In the genomic region with DNA sequence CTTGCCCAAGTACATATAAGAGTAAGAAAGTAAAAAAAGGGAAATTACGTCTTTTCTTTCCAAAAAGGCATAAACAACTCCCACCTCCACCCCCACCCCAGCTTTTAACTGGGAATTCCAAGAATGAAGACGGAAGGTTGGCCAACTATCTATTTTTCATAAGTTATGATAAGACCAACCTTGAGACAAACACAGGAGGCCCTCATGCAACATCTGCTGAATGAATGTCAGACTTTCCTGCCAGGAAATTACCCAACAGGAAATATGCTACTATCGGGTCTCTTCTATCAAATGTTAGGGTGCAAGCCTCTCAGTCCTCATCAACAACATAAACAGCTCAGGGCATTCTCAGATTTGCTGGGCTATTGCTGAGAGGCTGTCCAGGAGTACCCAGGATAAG, we compare ENCODE assay signal across 12 cellular contexts. TPM values are rescaled to one million over a fixed set of nuclear protein-coding genes. Genes with fewer than 3 reads are reported as not detected.
DNase-seq lines count a peak whose midpoint lies in the region; ATAC-seq and TF ChIP-seq lines count a peak whose summit lies in the region.
"Had no signal": no experiment of that assay in that cellular context is flagged by ENCODE, and none has a peak within 500 bp of the region (broad histone marks: within the 10 kb centered on the region; RNA-seq: fewer than 3 reads in every experiment).

No MANE protein-coding gene starts in this region.

- peaks cover 27% of the 10 kb centered on the region for H3K36me3 ChIP-seq in CD8-positive, alpha-beta memory T cell (ENCODE audit: insufficient read depth, low read length)
- peaks cover 10% of the 10 kb centered on the region for H3K36me3 ChIP-seq in neural cell (ENCODE audit: insufficient read depth, low read length)
- H3K36me3 ChIP-seq: SJCRH30 had no signal

- no peak for DNase-seq in CD8-positive, alpha-beta memory T cell
- DNase-seq in NB4 (ENCODE audit: low read depth) (peak; percentile 27), coronary artery (ENCODE audit: low spot score) (no peak), ecto neural progenitor cell (ENCODE audit: low spot score) (no peak)
- DNase-seq: DMS79, esophagus squamous epithelium, NCI-H1105, NCI-H69, SJCRH30 had no signal

- no peak overlapping the region for H3K4me3 ChIP-seq in CD8-positive, alpha-beta memory T cell (ENCODE audit: low read length)
- H3K4me3 ChIP-seq in NB4 (ENCODE audit: low read depth, low read length) (no peak overlapping the region), coronary artery (peak overlapping the region; percentile 95), neural cell (ENCODE audit: low read length) (peak overlapping the region; percentile 81)
- H3K4me3 ChIP-seq: SJCRH30 had no signal

- TF ChIP-seq EP300 in neural cell (conservative IDR thresholded peaks at IDR 0.05; ENCODE audit: poor library complexity, severe bottlenecking): no peak

- no peaks in the 10 kb centered on the region for H3K9me3 Mint-ChIP-seq in CD8-positive, alpha-beta memory T cell

- H3K4me1 Mint-ChIP-seq in CD8-positive, alpha-beta memory T cell: peaks cover 14 to 26% (median 15%) of the 10 kb centered on the region in 3 donors

- H2AFZ ChIP-seq in neural cell (ENCODE audit: low read depth, low read length): no peak overlapping the region

- no peak overlapping the region for H3K9ac ChIP-seq in neural cell (ENCODE audit: low read length)

- peaks cover 4% of the 10 kb centered on the region for H3F3A ChIP-seq in neural cell (ENCODE audit: insufficient read depth, low read length, poor library complexity, severe bottlenecking)

- no peaks in the 10 kb centered on the region for H3K9me2 ChIP-seq in neural cell (ENCODE audit: insufficient read depth, low read length)

- TF ChIP-seq CTCF in NB4 (IDR thresholded peaks at IDR 0.05; ENCODE audit: low read depth, low read length) (no peak), coronary artery (IDR thresholded peaks at IDR 0.05) (no peak), neural cell (IDR thresholded peaks at IDR 0.05; ENCODE audit: poor library complexity, severe bottlenecking) (no peak)

- H3K4me1 ChIP-seq in CD8-positive, alpha-beta memory T cell (ENCODE audit: insufficient read depth, low read length): peaks cover 40% of the 10 kb centered on the region

- H3K36me3 Mint-ChIP-seq in CD8-positive, alpha-beta memory T cell: peaks cover 0 to 25% (median 1%) of the 10 kb centered on the region in 3 donors

- peaks cover 0 to 2% of the 10 kb centered on the region in 2 donors for H3K27me3 Mint-ChIP-seq in CD8-positive, alpha-beta memory T cell

- POLR2A ChIA-PET in CD8-positive, alpha-beta memory T cell (lab: Charles Lee): interaction anchor here (0.7 to 1.5 kb wide), 3 partner anchors 20 to 642 kb away, joined by 3 to 4 read pairs (median 4); a partner anchor contains a TSS

- TF ChIP-seq POLR2A in NB4 (IDR thresholded peaks at IDR 0.05; ENCODE audit: extremely low read depth, insufficient read length): no peak

- H3K79me2 ChIP-seq in neural cell (replicated peaks; ENCODE audit: insufficient read depth, low read length): peaks cover 53% of the 10 kb centered on the region

- TF ChIP-seq RAD21 in neural cell (conservative IDR thresholded peaks at IDR 0.05): no peak

- H3K27ac Mint-ChIP-seq in CD8-positive, alpha-beta memory T cell: peak overlapping the region in 4 of 8 donors; percentile 35 to 72 (median 56)

- H3K9me3 ChIP-seq in CD8-positive, alpha-beta memory T cell (ENCODE audit: low read length): no peaks in the 10 kb centered on the region
- no peaks in the 10 kb centered on the region for H3K9me3 ChIP-seq in neural cell (ENCODE audit: low read length)
- H3K9me3 ChIP-seq: esophagus squamous epithelium, SJCRH30 had no signal

- no peaks in the 10 kb centered on the region for H3K27me3 ChIP-seq in CD8-positive, alpha-beta memory T cell (ENCODE audit: insufficient read depth, low read length, poor library complexity, severe bottlenecking)
- no peaks in the 10 kb centered on the region for H3K27me3 ChIP-seq in neural cell (ENCODE audit: insufficient read depth, low read depth, low read length)
- H3K27me3 ChIP-seq: esophagus squamous epithelium, SJCRH30 had no signal

- H4K20me1 ChIP-seq in neural cell (ENCODE audit: insufficient read depth): no peaks in the 10 kb centered on the region

- ATAC-seq in HG03354 (IDR thresholded peaks at IDR 0.05; ENCODE audit: poor library complexity, severe bottlenecking, unreplicated experiment): no peak
- ATAC-seq in HG02885 (IDR thresholded peaks at IDR 0.05; ENCODE audit: poor library complexity, unreplicated experiment): no peak

- H3K27ac ChIP-seq in CD8-positive, alpha-beta memory T cell (ENCODE audit: low read depth, low read length): peak overlapping the region; percentile 55
- H3K27ac ChIP-seq in coronary artery (no peak overlapping the region), neural cell (ENCODE audit: low read length) (no peak overlapping the region)
- H3K27ac ChIP-seq: SJCRH30 had no signal

- CTCF ChIA-PET in CD8-positive, alpha-beta memory T cell (lab: Charles Lee): interaction anchor here (1.4 kb wide), 2 partner anchors 8 to 20 kb away, joined by 3 read pairs; no protein-coding TSS in a partner anchor

- H3K4me2 ChIP-seq in neural cell (ENCODE audit: low read length): no peak overlapping the region

- peak overlapping the region in 4 of 7 donors; percentile 33 to 99 (median 52) for H3K4me3 Mint-ChIP-seq in CD8-positive, alpha-beta memory T cell

TF ChIP-seq in neural cell, 6 proteins besides CTCF, POLR2A, EP300 and RAD21:
- TF ChIP-seq EZH2 (IDR thresholded peaks at IDR 0.05; ENCODE audit: borderline replicate concordance, insufficient read depth, low read length, poor library complexity, severe bottlenecking) (no peak), POLR2AphosphoS5 (IDR thresholded peaks at IDR 0.05) (no peak), SMC3 (conservative IDR thresholded peaks at IDR 0.05; ENCODE audit: poor library complexity) (no peak), TAF1 (IDR thresholded peaks at IDR 0.05; ENCODE audit: low read depth) (no peak), MXI1 (conservative IDR thresholded peaks at IDR 0.05; ENCODE audit: poor library complexity, severe bottlenecking) (no peak)
- TF ChIP-seq, protein P1, sequence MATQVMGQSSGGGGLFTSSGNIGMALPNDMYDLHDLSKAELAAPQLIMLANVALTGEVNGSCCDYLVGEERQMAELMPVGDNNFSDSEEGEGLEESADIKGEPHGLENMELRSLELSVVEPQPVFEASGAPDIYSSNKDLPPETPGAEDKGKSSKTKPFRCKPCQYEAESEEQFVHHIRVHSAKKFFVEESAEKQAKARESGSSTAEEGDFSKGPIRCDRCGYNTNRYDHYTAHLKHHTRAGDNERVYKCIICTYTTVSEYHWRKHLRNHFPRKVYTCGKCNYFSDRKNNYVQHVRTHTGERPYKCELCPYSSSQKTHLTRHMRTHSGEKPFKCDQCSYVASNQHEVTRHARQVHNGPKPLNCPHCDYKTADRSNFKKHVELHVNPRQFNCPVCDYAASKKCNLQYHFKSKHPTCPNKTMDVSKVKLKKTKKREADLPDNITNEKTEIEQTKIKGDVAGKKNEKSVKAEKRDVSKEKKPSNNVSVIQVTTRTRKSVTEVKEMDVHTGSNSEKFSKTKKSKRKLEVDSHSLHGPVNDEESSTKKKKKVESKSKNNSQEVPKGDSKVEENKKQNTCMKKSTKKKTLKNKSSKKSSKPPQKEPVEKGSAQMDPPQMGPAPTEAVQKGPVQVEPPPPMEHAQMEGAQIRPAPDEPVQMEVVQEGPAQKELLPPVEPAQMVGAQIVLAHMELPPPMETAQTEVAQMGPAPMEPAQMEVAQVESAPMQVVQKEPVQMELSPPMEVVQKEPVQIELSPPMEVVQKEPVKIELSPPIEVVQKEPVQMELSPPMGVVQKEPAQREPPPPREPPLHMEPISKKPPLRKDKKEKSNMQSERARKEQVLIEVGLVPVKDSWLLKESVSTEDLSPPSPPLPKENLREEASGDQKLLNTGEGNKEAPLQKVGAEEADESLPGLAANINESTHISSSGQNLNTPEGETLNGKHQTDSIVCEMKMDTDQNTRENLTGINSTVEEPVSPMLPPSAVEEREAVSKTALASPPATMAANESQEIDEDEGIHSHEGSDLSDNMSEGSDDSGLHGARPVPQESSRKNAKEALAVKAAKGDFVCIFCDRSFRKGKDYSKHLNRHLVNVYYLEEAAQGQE (IDR thresholded peaks at IDR 0.05; ENCODE audit: borderline replicate concordance): no peak
TF ChIP-seq in neural cell: peak in this region for 0.

RNA-seq across cellular contexts. Expression of a gene that starts 1.9 kb away (rescaled TPM):
- total RNA-seq in CD8-positive, alpha-beta memory T cell: 10 to 100 TPM; 35.1 to 37.6 TPM
- 50.0 TPM for polyA plus RNA-seq in CD8-positive, alpha-beta memory T cell
- 158 and 189 TPM in 2 replicates for polyA plus RNA-seq in neural cell
- polyA minus RNA-seq in neural cell: 133 and 157 TPM in 2 replicates

RNA-seq across cellular contexts. Expression of a gene that starts 30.0 kb away (rescaled TPM):
- 1 to 10 TPM in 1 of 2 experiments, under 1 TPM in 1; 0.33 to 1.1 TPM for total RNA-seq in CD8-positive, alpha-beta memory T cell
- polyA plus RNA-seq in CD8-positive, alpha-beta memory T cell: 0.44 TPM
- not detected in 2 replicates for polyA plus RNA-seq in neural cell
- polyA minus RNA-seq in neural cell: 1.2 TPM in 1 of 2 replicates, not detected in the other

RNA-seq across cellular contexts. Expression of a gene that starts 30.1 kb away (rescaled TPM):
- 1 to 10 TPM; 4.4 to 5.2 TPM for total RNA-seq in CD8-positive, alpha-beta memory T cell
- polyA plus RNA-seq in CD8-positive, alpha-beta memory T cell: 0.40 TPM
- polyA plus RNA-seq in neural cell: 6.1 and 11.7 TPM in 2 replicates
- polyA minus RNA-seq in neural cell: 4.6 TPM in 2 replicates

RNA-seq across cellular contexts. Expression of a gene that starts 56.3 kb away (rescaled TPM):
- 10 to 100 TPM; 11.6 to 12.1 TPM for total RNA-seq in CD8-positive, alpha-beta memory T cell
- 45.8 TPM for polyA plus RNA-seq in CD8-positive, alpha-beta memory T cell
- 694 and 739 TPM in 2 replicates for polyA plus RNA-seq in neural cell
- 393 and 412 TPM in 2 replicates for polyA minus RNA-seq in neural cell

Comparison
In these comparisons a context has a peak if more than half of its experiments do, and no peak if none do; other contexts are left out.
1. H3K4me3 ChIP-seq: peak in coronary artery (single experiment) and neural cell (single experiment); none in CD8-positive, alpha-beta memory T cell (single experiment) and NB4 (single experiment).